In the genomic region with DNA sequence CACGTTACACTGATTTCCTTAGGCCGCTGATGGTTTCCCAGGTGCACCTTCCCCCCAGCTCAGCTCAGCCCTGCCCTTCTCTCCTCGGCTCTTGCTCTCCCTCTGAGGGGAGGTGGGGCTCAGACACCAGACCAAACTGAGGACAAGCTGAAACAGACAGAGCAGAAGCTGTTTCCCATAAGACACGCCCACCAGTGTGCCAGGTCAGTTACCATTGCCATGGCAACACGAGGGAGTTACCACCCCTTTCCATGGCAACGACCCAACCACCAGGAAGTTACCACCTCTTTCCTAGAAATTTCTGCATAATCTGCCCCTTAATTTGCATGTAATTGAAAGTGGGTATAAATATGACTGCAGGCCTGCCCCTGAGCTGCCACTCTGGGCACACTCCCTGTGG, we compare ENCODE assay signal across 12 cellular contexts.
A peak's percentile ranks its signal among the peaks of the same experiment; 100 is the strongest.
DNase-seq lines count a peak whose midpoint lies in the region; ATAC-seq and TF ChIP-seq lines count a peak whose summit lies in the region.
"Had no signal": no experiment of that assay in that cellular context is flagged by ENCODE, and none has a peak within 500 bp of the region (broad histone marks: within the 10 kb centered on the region; RNA-seq: fewer than 3 reads in every experiment).

No MANE protein-coding gene starts in this region.

- H3K27me3 Mint-ChIP-seq in GM23338 (ENCODE audit: insufficient read depth, low read depth, poor library complexity), result peaks cover 2% of the 10 kb centered on the region
- H3K27me3 Mint-ChIP-seq in endodermal cell (ENCODE audit: insufficient read depth), result peaks cover 31% of the 10 kb centered on the region

- H3K36me3 ChIP-seq in GM23338 (ENCODE audit: insufficient read depth) (no peaks in the 10 kb centered on the region), endodermal cell (ENCODE audit: control insufficient read depth, insufficient read depth, low read length) (no peaks in the 10 kb centered on the region)

- H3K27me3 ChIP-seq in GM23338 (ENCODE audit: insufficient read depth) (no peaks in the 10 kb centered on the region), endodermal cell (ENCODE audit: control insufficient read depth, insufficient read depth, low read length, poor library complexity, severe bottlenecking) (peaks cover 4% of the 10 kb centered on the region)

- no peaks in the 10 kb centered on the region for H4K20me1 ChIP-seq in GM23338 (replicated peaks; ENCODE audit: insufficient read depth)

- H3K9me3 Mint-ChIP-seq in GM23338 (peaks cover 2% of the 10 kb centered on the region; the same call in 1 of the 3 replicates), endodermal cell (no peaks in the 10 kb centered on the region)

- H3K27ac Mint-ChIP-seq in GM23338 (no peak overlapping the region), endodermal cell (no peak overlapping the region)
- H3K27ac Mint-ChIP-seq: naive B cell had no signal

- peak; percentile 70 for ATAC-seq in GM23338

- H3K4me1 ChIP-seq in GM23338 (ENCODE audit: insufficient read depth), result no peaks in the 10 kb centered on the region
- H3K4me1 ChIP-seq in endodermal cell (ENCODE audit: control insufficient read depth, insufficient read depth, low read length), result no peaks in the 10 kb centered on the region

- H3K4me3 ChIP-seq in GM23338 (no peak overlapping the region), endodermal cell (ENCODE audit: low read length) (no peak overlapping the region)
- H3K4me3 ChIP-seq: smooth muscle cell had no signal

- H3K4me3 Mint-ChIP-seq in GM23338 (no peak overlapping the region), endodermal cell (no peak overlapping the region)
- H3K4me3 Mint-ChIP-seq: naive B cell had no signal

- H3K27ac ChIP-seq in GM23338 (ENCODE audit: low read depth) (no peak overlapping the region), endodermal cell (ENCODE audit: low read depth, low read length) (no peak overlapping the region)

- H3F3A ChIP-seq in GM23338 (replicated peaks; ENCODE audit: low read depth), result no peaks in the 10 kb centered on the region

- no peaks in the 10 kb centered on the region for H3K9me3 ChIP-seq in endodermal cell (ENCODE audit: control insufficient read depth, low read length)

- H2AFZ ChIP-seq in GM23338, result no peak overlapping the region

- DNase-seq in CMK (ENCODE audit: low read depth), result peak; percentile 85
- DNase-seq in GM23338 (ENCODE audit: low spot score), result peak; percentile 67
- DNase-seq in NCI-H526 treated with DMSO at 0.1 percent for 48 hours (lab: John Stamatoyannopoulos, UW), result peak; percentile 79
- DNase-seq in endodermal cell, result peak; percentile 69
- DNase-seq in HPDE6-E6E7 (ENCODE audit: extremely low spot score), result no peak
- no peak for DNase-seq in DMS114 treated with DMSO at 0.1 percent for 48 hours (lab: John Stamatoyannopoulos, UW; ENCODE audit: unreplicated experiment)
- no peak for DNase-seq in KG1 (lab: John Stamatoyannopoulos, UW)
- DNase-seq: activated CD4-positive, alpha-beta T cell treated with anti-CD3 and anti-CD28 coated beads, Interleukin-2, amount 50 U/mL, for 48 hours; activated naive CD4-positive, alpha-beta T cell treated with Interleukin-2 at 50 U/mL for 16 hours; DMS153; naive B cell had no signal

- H3K4me2 ChIP-seq in GM23338, result no peak overlapping the region
- H3K4me2 ChIP-seq: smooth muscle cell had no signal

- 82 to 84% methylated on average over 2 to 6 of the region's 6 CpGs for WGBS in endodermal cell (ENCODE audit: insufficient coverage in 1 of 2, insufficient read length in 1 of 2), 2 experiments

- peaks cover 3% of the 10 kb centered on the region; the same call in 1 of the 2 replicates for H3K9me2 ChIP-seq in GM23338 (ENCODE audit: insufficient read depth)

- H3K36me3 Mint-ChIP-seq in GM23338 (ENCODE audit: low read depth), result peaks cover 4% of the 10 kb centered on the region; the same call in 1 of the 3 replicates
- H3K36me3 Mint-ChIP-seq in endodermal cell (ENCODE audit: low read depth), result no peaks in the 10 kb centered on the region
- H3K36me3 Mint-ChIP-seq: naive B cell had no signal

- H3K79me2 ChIP-seq in GM23338 (replicated peaks; ENCODE audit: insufficient read depth), result no peaks in the 10 kb centered on the region

- no peak overlapping the region for H3K9ac ChIP-seq in endodermal cell (ENCODE audit: extremely low read depth, low read length, poor library complexity, severe bottlenecking)

- peaks cover 16% of the 10 kb centered on the region for H3K4me1 Mint-ChIP-seq in GM23338
- H3K4me1 Mint-ChIP-seq in endodermal cell, result peaks cover 3% of the 10 kb centered on the region
- H3K4me1 Mint-ChIP-seq: naive B cell had no signal

- TF ChIP-seq CTCF in GM23338 (conservative IDR thresholded peaks at IDR 0.05; ENCODE audit: low read depth in 2 of 2) (no peak), endodermal cell (conservative IDR thresholded peaks at IDR 0.05) (no peak)

TF ChIP-seq in GM23338, 12 proteins besides CTCF, POLR2A, EP300 and RAD21 (continues in another document):
- TF ChIP-seq, protein P1, sequence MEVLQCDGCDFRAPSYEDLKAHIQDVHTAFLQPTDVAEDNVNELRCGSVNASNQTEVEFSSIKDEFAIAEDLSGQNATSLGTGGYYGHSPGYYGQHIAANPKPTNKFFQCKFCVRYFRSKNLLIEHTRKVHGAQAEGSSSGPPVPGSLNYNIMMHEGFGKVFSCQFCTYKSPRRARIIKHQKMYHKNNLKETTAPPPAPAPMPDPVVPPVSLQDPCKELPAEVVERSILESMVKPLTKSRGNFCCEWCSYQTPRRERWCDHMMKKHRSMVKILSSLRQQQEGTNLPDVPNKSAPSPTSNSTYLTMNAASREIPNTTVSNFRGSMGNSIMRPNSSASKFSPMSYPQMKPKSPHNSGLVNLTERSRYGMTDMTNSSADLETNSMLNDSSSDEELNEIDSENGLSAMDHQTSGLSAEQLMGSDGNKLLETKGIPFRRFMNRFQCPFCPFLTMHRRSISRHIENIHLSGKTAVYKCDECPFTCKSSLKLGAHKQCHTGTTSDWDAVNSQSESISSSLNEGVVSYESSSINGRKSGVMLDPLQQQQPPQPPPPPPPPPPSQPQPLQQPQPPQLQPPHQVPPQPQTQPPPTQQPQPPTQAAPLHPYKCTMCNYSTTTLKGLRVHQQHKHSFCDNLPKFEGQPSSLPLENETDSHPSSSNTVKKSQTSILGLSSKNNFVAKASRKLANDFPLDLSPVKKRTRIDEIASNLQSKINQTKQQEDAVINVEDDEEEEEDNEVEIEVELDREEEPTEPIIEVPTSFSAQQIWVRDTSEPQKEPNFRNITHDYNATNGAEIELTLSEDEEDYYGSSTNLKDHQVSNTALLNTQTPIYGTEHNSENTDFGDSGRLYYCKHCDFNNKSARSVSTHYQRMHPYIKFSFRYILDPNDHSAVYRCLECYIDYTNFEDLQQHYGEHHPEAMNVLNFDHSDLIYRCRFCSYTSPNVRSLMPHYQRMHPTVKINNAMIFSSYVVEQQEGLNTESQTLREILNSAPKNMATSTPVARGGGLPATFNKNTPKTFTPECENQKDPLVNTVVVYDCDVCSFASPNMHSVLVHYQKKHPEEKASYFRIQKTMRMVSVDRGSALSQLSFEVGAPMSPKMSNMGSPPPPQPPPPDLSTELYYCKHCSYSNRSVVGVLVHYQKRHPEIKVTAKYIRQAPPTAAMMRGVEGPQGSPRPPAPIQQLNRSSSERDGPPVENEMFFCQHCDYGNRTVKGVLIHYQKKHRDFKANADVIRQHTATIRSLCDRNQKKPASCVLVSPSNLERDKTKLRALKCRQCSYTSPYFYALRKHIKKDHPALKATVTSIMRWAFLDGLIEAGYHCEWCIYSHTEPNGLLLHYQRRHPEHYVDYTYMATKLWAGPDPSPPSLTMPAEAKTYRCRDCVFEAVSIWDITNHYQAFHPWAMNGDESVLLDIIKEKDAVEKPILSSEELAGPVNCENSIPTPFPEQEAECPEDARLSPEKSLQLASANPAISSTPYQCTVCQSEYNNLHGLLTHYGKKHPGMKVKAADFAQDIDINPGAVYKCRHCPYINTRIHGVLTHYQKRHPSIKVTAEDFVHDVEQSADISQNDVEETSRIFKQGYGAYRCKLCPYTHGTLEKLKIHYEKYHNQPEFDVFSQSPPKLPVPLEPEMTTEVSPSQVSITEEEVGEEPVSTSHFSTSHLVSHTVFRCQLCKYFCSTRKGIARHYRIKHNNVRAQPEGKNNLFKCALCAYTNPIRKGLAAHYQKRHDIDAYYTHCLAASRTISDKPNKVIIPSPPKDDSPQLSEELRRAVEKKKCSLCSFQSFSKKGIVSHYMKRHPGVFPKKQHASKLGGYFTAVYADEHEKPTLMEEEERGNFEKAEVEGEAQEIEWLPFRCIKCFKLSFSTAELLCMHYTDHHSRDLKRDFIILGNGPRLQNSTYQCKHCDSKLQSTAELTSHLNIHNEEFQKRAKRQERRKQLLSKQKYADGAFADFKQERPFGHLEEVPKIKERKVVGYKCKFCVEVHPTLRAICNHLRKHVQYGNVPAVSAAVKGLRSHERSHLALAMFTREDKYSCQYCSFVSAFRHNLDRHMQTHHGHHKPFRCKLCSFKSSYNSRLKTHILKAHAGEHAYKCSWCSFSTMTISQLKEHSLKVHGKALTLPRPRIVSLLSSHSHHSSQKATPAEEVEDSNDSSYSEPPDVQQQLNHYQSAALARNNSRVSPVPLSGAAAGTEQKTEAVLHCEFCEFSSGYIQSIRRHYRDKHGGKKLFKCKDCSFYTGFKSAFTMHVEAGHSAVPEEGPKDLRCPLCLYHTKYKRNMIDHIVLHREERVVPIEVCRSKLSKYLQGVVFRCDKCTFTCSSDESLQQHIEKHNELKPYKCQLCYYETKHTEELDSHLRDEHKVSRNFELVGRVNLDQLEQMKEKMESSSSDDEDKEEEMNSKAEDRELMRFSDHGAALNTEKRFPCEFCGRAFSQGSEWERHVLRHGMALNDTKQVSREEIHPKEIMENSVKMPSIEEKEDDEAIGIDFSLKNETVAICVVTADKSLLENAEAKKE (CRISPR knock-in tag; IDR thresholded peaks at IDR 0.05), result no peak

Comparison
In these comparisons a context has a peak if more than half of its experiments do, and no peak if none do; other contexts are left out.
1. DNase-seq: peak in CMK (single experiment), GM23338 (single experiment), NCI-H526 treated with DMSO at 0.1 percent for 48 hours (single experiment) and endodermal cell (single experiment); none in HPDE6-E6E7 (single experiment), DMS114 treated with DMSO at 0.1 percent for 48 hours (single experiment) and KG1 (single experiment).